ENCODE assay signal across 24 cellular contexts in the genomic region with DNA sequence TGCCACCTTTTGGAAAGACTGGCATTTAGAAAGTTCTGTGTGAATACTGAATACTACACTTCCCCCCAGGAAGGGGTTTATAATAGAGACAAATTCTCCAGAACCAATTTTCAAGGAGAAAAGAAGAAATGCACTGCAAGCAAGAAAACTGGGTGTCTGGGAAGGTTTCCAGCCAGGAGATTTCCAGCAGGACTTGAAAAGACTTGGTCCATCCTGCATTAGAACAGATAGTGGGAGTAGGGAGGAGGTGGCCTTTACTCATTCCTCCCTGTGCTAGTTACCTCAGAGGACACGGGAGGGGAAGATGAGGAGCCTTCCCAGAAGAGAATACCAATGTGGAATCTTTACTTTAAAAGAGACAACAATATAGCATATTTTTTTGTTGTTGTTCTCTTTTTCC. TPM values are rescaled to one million over a fixed set of nuclear protein-coding genes. Genes with fewer than 3 reads are reported as not detected.
DNase-seq lines count a peak whose midpoint lies in the region; ATAC-seq and TF ChIP-seq lines count a peak whose summit lies in the region.
"Had no signal": no experiment of that assay in that cellular context is flagged by ENCODE, and none has a peak within 500 bp of the region (broad histone marks: within the 10 kb centered on the region; RNA-seq: fewer than 3 reads in every experiment).

No MANE protein-coding gene starts in this region.

- no peaks in the 10 kb centered on the region for H3K36me3 ChIP-seq in right lobe of liver
- H3K36me3 ChIP-seq: BE2C, BLaER1 had no signal

- no peaks in the 10 kb centered on the region for H3K9me3 ChIP-seq in right lobe of liver
- H3K9me3 ChIP-seq: BE2C, BLaER1 had no signal

- no peaks in the 10 kb centered on the region for H3K4me1 Mint-ChIP-seq in activated CD8-positive, alpha-beta T cell treated with anti-CD3 and anti-CD28 coated beads for 36 hours (ENCODE audit: low read depth)
- H3K4me1 Mint-ChIP-seq: CD14-positive monocyte; CD4-positive, alpha-beta memory T cell; CD4-positive, CD25-positive, alpha-beta regulatory T cell; CD8-positive, alpha-beta memory T cell had no signal

- H3K27me3 ChIP-seq in right lobe of liver = no peaks in the 10 kb centered on the region
- H3K27me3 ChIP-seq: BE2C, BLaER1 had no signal

- intact Hi-C loops in activated CD8-positive, alpha-beta T cell treated with anti-CD3 and anti-CD28 coated beads for 36 hours (cut with micrococcal nuclease) = no loop called here
- intact Hi-C loops in right lobe of liver (cut with DNase I) = no loop called here

- H3K9me3 Mint-ChIP-seq in activated CD8-positive, alpha-beta T cell treated with anti-CD3 and anti-CD28 coated beads for 36 hours = no peaks in the 10 kb centered on the region
- H3K9me3 Mint-ChIP-seq: CD4-positive, alpha-beta memory T cell; CD8-positive, alpha-beta memory T cell had no signal

- no peaks in the 10 kb centered on the region for H3K36me3 Mint-ChIP-seq in activated CD8-positive, alpha-beta T cell treated with anti-CD3 and anti-CD28 coated beads for 36 hours (ENCODE audit: low read depth)
- H3K36me3 Mint-ChIP-seq: CD14-positive monocyte; CD4-positive, alpha-beta memory T cell; CD4-positive, CD25-positive, alpha-beta regulatory T cell; CD8-positive, alpha-beta memory T cell had no signal

- no peak for TF ChIP-seq CTCF in activated CD8-positive, alpha-beta T cell treated with anti-CD3 and anti-CD28 coated beads for 36 hours (IDR thresholded peaks at IDR 0.05)
- TF ChIP-seq CTCF in right lobe of liver (IDR thresholded peaks at IDR 0.05) = no peak

- H3K4me1 ChIP-seq in right lobe of liver = peaks cover 0 to 9% (median 3%) of the 10 kb centered on the region in 4 donors
- H3K4me1 ChIP-seq: BE2C, BLaER1 had no signal

- ATAC-seq in activated CD8-positive, alpha-beta T cell treated with anti-CD3 and anti-CD28 coated beads for 36 hours = no peak
- ATAC-seq in GM18520 (IDR thresholded peaks at IDR 0.05; ENCODE audit: unreplicated experiment) (no peak), right lobe of liver (no peak)
- ATAC-seq: GM12878 had no signal

- H3K27me3 Mint-ChIP-seq in activated CD8-positive, alpha-beta T cell treated with anti-CD3 and anti-CD28 coated beads for 36 hours = no peaks in the 10 kb centered on the region
- H3K27me3 Mint-ChIP-seq: CD4-positive, CD25-positive, alpha-beta regulatory T cell; CD8-positive, alpha-beta memory T cell had no signal

- no peak overlapping the region for H3K4me3 Mint-ChIP-seq in activated CD8-positive, alpha-beta T cell treated with anti-CD3 and anti-CD28 coated beads for 36 hours
- H3K4me3 Mint-ChIP-seq: CD14-positive monocyte; CD4-positive, alpha-beta memory T cell; CD4-positive, CD25-positive, alpha-beta regulatory T cell; CD8-positive, alpha-beta memory T cell had no signal

- POLR2A ChIA-PET in activated CD8-positive, alpha-beta T cell treated with anti-CD3 and anti-CD28 coated beads for 36 hours (lab: Charles Lee) = no interaction called here

- H3K4me3 ChIP-seq in right lobe of liver = no peak overlapping the region
- H3K4me3 ChIP-seq: BLaER1, GM12878 had no signal

- CTCF ChIA-PET in activated CD8-positive, alpha-beta T cell treated with anti-CD3 and anti-CD28 coated beads for 36 hours (lab: Charles Lee) = no interaction called here

- no peak overlapping the region for H3K27ac Mint-ChIP-seq in activated CD8-positive, alpha-beta T cell treated with anti-CD3 and anti-CD28 coated beads for 36 hours
- H3K27ac Mint-ChIP-seq: CD4-positive, alpha-beta memory T cell; CD4-positive, CD25-positive, alpha-beta regulatory T cell; CD8-positive, alpha-beta memory T cell had no signal

- WGBS in right lobe of liver (ENCODE audit: insufficient coverage, low coverage, low lambda C conversion rate, missing lambda C conversion rate) = 38% methylated on average over 1 of the region's 1 CpG

- H3K27ac ChIP-seq in right lobe of liver = no peak overlapping the region
- H3K27ac ChIP-seq: BLaER1 had no signal

- peak; percentile 20 for DNase-seq in middle frontal gyrus (ENCODE audit: extremely low spot score, low spot score)
- DNase-seq in occipital lobe (lab: John Stamatoyannopoulos, UW) = peak; percentile 30
- DNase-seq in activated CD8-positive, alpha-beta T cell treated with anti-CD3 and anti-CD28 coated beads for 36 hours = no peak
- no peak for DNase-seq in right lobe of liver
- DNase-seq: 8988T; ACHN; BE2C; C1 segment of cervical spinal cord; CD4-positive, alpha-beta memory T cell; CD4-positive, CD25-positive, alpha-beta regulatory T cell; CD8-positive, alpha-beta memory T cell; COR-L47; DMS 273 treated with DMSO at 0.1 percent for 48 hours; DMS153; DMS53; DMS79; DND-41; EL; GDM1 had no signal

- TF ChIP-seq POLR2A in right lobe of liver (IDR thresholded peaks at IDR 0.05) = no peak

RNA-seq across cellular contexts. Expression of a gene that starts 52.4 kb away (rescaled TPM):
- total RNA-seq in occipital lobe = 5.1 TPM
- total RNA-seq in activated CD8-positive, alpha-beta T cell treated with anti-CD3 and anti-CD28 coated beads for 36 hours = under 1 TPM in 1 of 2 experiments, not detected in 1; 0.20 TPM
- total RNA-seq in right lobe of liver = 1 to 10 TPM in 4 of 6 experiments, under 1 TPM in 2; 0.58 to 1.4 (median 1.1) TPM
- total RNA-seq: G401 had no signal

Comparison
In these comparisons a context has a peak if more than half of its experiments do, and no peak if none do; other contexts are left out.
1. DNase-seq: peak in middle frontal gyrus (single experiment) and occipital lobe (single experiment); none in activated CD8-positive, alpha-beta T cell treated with anti-CD3 and anti-CD28 coated beads for 36 hours (single experiment) and right lobe of liver (0 of 3).